In genomic region chr10:5960070-5960972, GRCh38 we compare ENCODE assay signal across 19 cellular contexts. TPM values are rescaled to one million over a fixed set of nuclear protein-coding genes. Genes with fewer than 3 reads are reported as not detected.
DNase-seq lines count a peak whose midpoint lies in the region; ATAC-seq and TF ChIP-seq lines count a peak whose summit lies in the region.
"Had no signal": no experiment of that assay in that cellular context is flagged by ENCODE, and none has a peak within 500 bp of the region (broad histone marks: within the 10 kb centered on the region; RNA-seq: fewer than 3 reads in every experiment).

No MANE protein-coding gene starts in this region.

- TF ChIP-seq EP300 in suprapubic skin (IDR thresholded peaks at IDR 0.05): no peak

- H3K4me1 ChIP-seq in suprapubic skin: no peaks in the 10 kb centered on the region

- H3K27ac Mint-ChIP-seq in activated naive CD4-positive, alpha-beta T cell treated with anti-CD3 and anti-CD28 coated beads, Interleukin-2, amount 10 ng/mL, durations not matched to agents 7 days and 5 days: no peak overlapping the region
- H3K27ac Mint-ChIP-seq: activated CD4-positive, alpha-beta T cell treated with anti-CD3 and anti-CD28 coated beads for 36 hours; CD4-positive, alpha-beta T cell; stimulated activated naive CD8-positive, alpha-beta T cell treated with anti-CD3 and anti-CD28 coated beads, Interleukin-15, Interleukin-2, amounts not matched to agents 100 ng/mL and 50 ng/mL, for 24 hours had no signal

- H3K27me3 Mint-ChIP-seq in activated naive CD4-positive, alpha-beta T cell treated with anti-CD3 and anti-CD28 coated beads, Interleukin-2, amount 10 ng/mL, durations not matched to agents 7 days and 5 days: no peaks in the 10 kb centered on the region
- H3K27me3 Mint-ChIP-seq: activated CD4-positive, alpha-beta T cell treated with anti-CD3 and anti-CD28 coated beads for 36 hours; CD4-positive, alpha-beta T cell; naive B cell; stimulated activated naive CD8-positive, alpha-beta T cell treated with anti-CD3 and anti-CD28 coated beads, Interleukin-15, Interleukin-2, amounts not matched to agents 100 ng/mL and 50 ng/mL, for 24 hours had no signal

- TF ChIP-seq CTCF in suprapubic skin (IDR thresholded peaks at IDR 0.05): no peak

- H3K9me3 ChIP-seq in suprapubic skin: no peaks in the 10 kb centered on the region

- H3K4me3 ChIP-seq in suprapubic skin: no peak overlapping the region
- H3K4me3 ChIP-seq: cardiac muscle cell had no signal

- TF ChIP-seq POLR2A in suprapubic skin (IDR thresholded peaks at IDR 0.05): no peak

- no peaks in the 10 kb centered on the region for H3K27me3 ChIP-seq in suprapubic skin
- H3K27me3 ChIP-seq: cardiac muscle cell had no signal

- no peak for ATAC-seq in GM19467 (IDR thresholded peaks at IDR 0.05; ENCODE audit: unreplicated experiment)
- no peak for ATAC-seq in HG02623 (IDR thresholded peaks at IDR 0.05; ENCODE audit: unreplicated experiment)
- ATAC-seq: activated CD4-positive, alpha-beta T cell treated with anti-CD3 and anti-CD28 coated beads for 36 hours had no signal

- peaks cover 29% of the 10 kb centered on the region for H3K36me3 Mint-ChIP-seq in activated naive CD4-positive, alpha-beta T cell treated with anti-CD3 and anti-CD28 coated beads, Interleukin-2, amount 10 ng/mL, durations not matched to agents 7 days and 5 days
- H3K36me3 Mint-ChIP-seq: naive B cell had no signal

- peak; percentile 18 for DNase-seq in activated naive CD4-positive, alpha-beta T cell treated with anti-CD3 and anti-CD28 coated beads, Interleukin-2, amount 10 ng/mL, durations not matched to agents 7 days and 5 days
- no peak for DNase-seq in activated naive CD4-positive, alpha-beta T cell treated with Interleukin-2 at 50 U/mL for 16 hours
- DNase-seq in amniotic epithelial cell (ENCODE audit: low read depth): peak; percentile 29
- peak; percentile 55 for DNase-seq in iris pigment epithelial cell (ENCODE audit: low read depth)
- DNase-seq in suprapubic skin (ENCODE audit: low spot score in 2 of 2): peak; percentile 49 to 62
- DNase-seq in T-helper 9 cell: no peak
- DNase-seq: activated CD4-positive, alpha-beta T cell treated with anti-CD3 and anti-CD28 coated beads for 36 hours; activated CD8-positive, alpha-beta memory T cell treated with anti-CD3 and anti-CD28 coated beads, Interleukin-2, amount 50 U/mL, for 4 hours; activated naive CD4-positive, alpha-beta T cell treated with anti-CD3 and anti-CD28 coated beads, Interleukin-2, amount 50 U/mL, for 16 hours; CD4-positive, alpha-beta T cell; DMS79 treated with DMSO at 0.1 percent for 48 hours; Kasumi-1; naive B cell; NCI-H1436; NK-92 treated with Interleukin-12 subunit alpha and Interleukin-12 subunit beta, amount 100 ng/mL, for 24 hours had no signal

- H3K27ac ChIP-seq in suprapubic skin: no peak overlapping the region
- H3K27ac ChIP-seq: cardiac muscle cell had no signal

- H3K36me3 ChIP-seq in suprapubic skin: peaks cover 45% of the 10 kb centered on the region
- H3K36me3 ChIP-seq: cardiac muscle cell had no signal

- no peaks in the 10 kb centered on the region for H3K4me1 Mint-ChIP-seq in activated naive CD4-positive, alpha-beta T cell treated with anti-CD3 and anti-CD28 coated beads, Interleukin-2, amount 10 ng/mL, durations not matched to agents 7 days and 5 days
- H3K4me1 Mint-ChIP-seq: activated CD4-positive, alpha-beta T cell treated with anti-CD3 and anti-CD28 coated beads for 36 hours; naive B cell had no signal

- 94% methylated on average over 17 of the region's 18 CpGs for WGBS in suprapubic skin

- no peaks in the 10 kb centered on the region for H3K9me3 Mint-ChIP-seq in activated naive CD4-positive, alpha-beta T cell treated with anti-CD3 and anti-CD28 coated beads, Interleukin-2, amount 10 ng/mL, durations not matched to agents 7 days and 5 days
- H3K9me3 Mint-ChIP-seq: CD4-positive, alpha-beta T cell; naive B cell; stimulated activated naive CD8-positive, alpha-beta T cell treated with anti-CD3 and anti-CD28 coated beads, Interleukin-15, Interleukin-2, amounts not matched to agents 100 ng/mL and 50 ng/mL, for 24 hours had no signal

- no peak overlapping the region for H3K4me3 Mint-ChIP-seq in activated naive CD4-positive, alpha-beta T cell treated with anti-CD3 and anti-CD28 coated beads, Interleukin-2, amount 10 ng/mL, durations not matched to agents 7 days and 5 days
- H3K4me3 Mint-ChIP-seq: activated CD4-positive, alpha-beta T cell treated with anti-CD3 and anti-CD28 coated beads for 36 hours; CD4-positive, alpha-beta T cell; stimulated activated naive CD8-positive, alpha-beta T cell treated with anti-CD3 and anti-CD28 coated beads, Interleukin-15, Interleukin-2, amounts not matched to agents 100 ng/mL and 50 ng/mL, for 24 hours had no signal

- CTCF ChIA-PET in activated naive CD4-positive, alpha-beta T cell treated with anti-CD3 and anti-CD28 coated beads, Interleukin-2, amount 10 ng/mL, durations not matched to agents 7 days and 5 days (lab: Charles Lee): no interaction called here

RNA-seq across cellular contexts. Expression of gene IL15RA, which starts 17.0 kb away (rescaled TPM):
- 10 to 100 TPM; 14.1 to 26.5 (median 16.4) TPM for total RNA-seq in suprapubic skin

Comparison
In these comparisons a context has a peak if more than half of its experiments do, and no peak if none do; other contexts are left out.
1. DNase-seq: peak in activated naive CD4-positive, alpha-beta T cell treated with anti-CD3 and anti-CD28 coated beads, Interleukin-2, amount 10 ng/mL, durations not matched to agents 7 days and 5 days (single experiment), amniotic epithelial cell (single experiment), iris pigment epithelial cell (single experiment) and suprapubic skin (2 of 2); none in activated naive CD4-positive, alpha-beta T cell treated with Interleukin-2 at 50 U/mL for 16 hours (single experiment) and T-helper 9 cell (single experiment).